Comparison of ENCODE assay signal across 8 cellular contexts in the genomic region with DNA sequence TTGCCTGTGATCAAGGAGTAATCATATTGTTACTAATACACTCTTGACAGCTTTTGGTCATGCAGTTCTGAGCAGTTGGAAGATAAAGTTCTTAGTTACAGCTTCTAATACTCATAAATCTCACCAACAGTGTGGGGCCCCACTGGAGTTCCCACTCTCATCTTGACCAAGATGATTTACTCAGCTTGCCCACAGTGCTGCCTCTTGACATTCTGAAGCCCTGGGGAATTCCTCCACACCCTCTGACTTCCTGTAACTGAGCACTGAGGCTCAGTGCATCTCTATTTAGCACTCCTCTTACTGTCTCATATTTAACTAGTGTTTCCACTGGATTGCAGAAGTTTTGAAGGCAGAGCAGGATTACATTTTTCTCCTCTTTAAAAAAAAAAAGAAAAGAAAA. TPM values are rescaled to one million over a fixed set of nuclear protein-coding genes. Genes with fewer than 3 reads are reported as not detected.
DNase-seq lines count a peak whose midpoint lies in the region; ATAC-seq and TF ChIP-seq lines count a peak whose summit lies in the region.

No MANE protein-coding gene starts in this region.

- H3K9me3 ChIP-seq in KOPT-K1 (ENCODE audit: insufficient read depth, low read length, poor library complexity, severe bottlenecking) (no peaks in the 10 kb centered on the region), skeletal muscle tissue (ENCODE audit: control insufficient read depth in 3 of 3, low read length in 3 of 3) (no peaks in the 10 kb centered on the region)

- peak; percentile 79 for DNase-seq in GF-D8 (lab: John Stamatoyannopoulos, UW)
- DNase-seq in activated CD4-positive, alpha-beta T cell treated with anti-CD3 and anti-CD28 coated beads, Interleukin-2, amount 50 U/mL, for 1 hour: peak; percentile 44
- peak; percentile 61 for DNase-seq in epithelial cell of esophagus (ENCODE audit: low read depth)
- no peak for DNase-seq in occipital lobe (lab: John Stamatoyannopoulos, UW)
- no peak for DNase-seq in SHP77 treated with DMSO at 0.1 percent for 48 hours (lab: John Stamatoyannopoulos, UW)

- H3K9ac ChIP-seq in skeletal muscle tissue (ENCODE audit: low read depth in 1 of 3, low read length in 3 of 3): peak overlapping the region in 2 of 3 donors; percentile 60 to 63

- ATAC-seq in GM21528 (IDR thresholded peaks at IDR 0.05; ENCODE audit: low FRiP score, unreplicated experiment): peak; percentile 46

- TF ChIP-seq CTCF in epithelial cell of esophagus (IDR thresholded peaks at IDR 0.05; ENCODE audit: insufficient read depth, low read depth, low read length, missing control alignments): no peak

- peaks cover 48 to 65% (median 64%) of the 10 kb centered on the region in 3 donors for H3K4me1 ChIP-seq in skeletal muscle tissue (ENCODE audit: control insufficient read depth in 3 of 3, insufficient read depth in 3 of 3, low read length in 3 of 3)

- H3K27me3 ChIP-seq in skeletal muscle tissue (ENCODE audit: control insufficient read depth in 3 of 3, insufficient read depth in 3 of 3, low read length in 3 of 3): no peaks in the 10 kb centered on the region

- H3K27ac ChIP-seq in KOPT-K1 (ENCODE audit: low read depth, low read length, poor library complexity, severe bottlenecking): peak overlapping the region; percentile 4
- peak overlapping the region; percentile 95 for H3K27ac ChIP-seq in skeletal muscle tissue (ENCODE audit: low read depth, low read length)

- H3K4me3 ChIP-seq in epithelial cell of esophagus (ENCODE audit: low read length) (no peak overlapping the region), skeletal muscle tissue (ENCODE audit: low read length in 3 of 3) (peak overlapping the region in 1 of 3 donors; percentile 26)

- H3K36me3 ChIP-seq in KOPT-K1 (ENCODE audit: insufficient read depth, low read length) (no peaks in the 10 kb centered on the region), skeletal muscle tissue (ENCODE audit: control insufficient read depth in 3 of 3, insufficient read depth in 3 of 3, low read length in 3 of 3) (no peaks in the 10 kb centered on the region)

RNA-seq across cellular contexts. Expression of a gene that starts 1.9 kb away (rescaled TPM):
- 60.5 TPM for total RNA-seq in skeletal muscle tissue
- 63.5 TPM for total RNA-seq in occipital lobe

RNA-seq across cellular contexts. Expression of a gene that starts 2.6 kb away (rescaled TPM):
- total RNA-seq in skeletal muscle tissue (48.5 TPM), occipital lobe (103 TPM)

RNA-seq across cellular contexts. Expression of a gene that starts 30.7 kb away (rescaled TPM):
- 12.5 TPM for total RNA-seq in skeletal muscle tissue
- total RNA-seq in occipital lobe: 41.6 TPM

RNA-seq across cellular contexts. Expression of a gene that starts 39.6 kb away (rescaled TPM):
- total RNA-seq in skeletal muscle tissue (31.8 TPM), occipital lobe (0.16 TPM)

Comparison
In these comparisons a context has a peak if more than half of its experiments do, and no peak if none do; other contexts are left out.
1. DNase-seq: peak in GF-D8 (single experiment), activated CD4-positive, alpha-beta T cell treated with anti-CD3 and anti-CD28 coated beads, Interleukin-2, amount 50 U/mL, for 1 hour (single experiment) and epithelial cell of esophagus (single experiment); none in occipital lobe (single experiment) and SHP77 treated with DMSO at 0.1 percent for 48 hours (single experiment).